ENCODE assay signal across 12 cellular contexts in genomic region chr15:79967331-79968182, GRCh38. TPM values are rescaled to one million over a fixed set of nuclear protein-coding genes. Genes with fewer than 3 reads are reported as not detected.
DNase-seq lines count a peak whose midpoint lies in the region; ATAC-seq and TF ChIP-seq lines count a peak whose summit lies in the region.
"Had no signal": no experiment of that assay in that cellular context is flagged by ENCODE, and none has a peak within 500 bp of the region (broad histone marks: within the 10 kb centered on the region; RNA-seq: fewer than 3 reads in every experiment).

No MANE protein-coding gene starts in this region.

- peak overlapping the region; percentile 31 for H3K4me2 ChIP-seq in OCI-LY1 (ENCODE audit: low read length)
- H3K4me2 ChIP-seq: BLaER1 had no signal

- no peak overlapping the region for H2AFZ ChIP-seq in OCI-LY1 (ENCODE audit: low read length)

- no peaks in the 10 kb centered on the region for H3K79me2 ChIP-seq in OCI-LY1 (ENCODE audit: insufficient read depth, low read length)

- peaks cover 17% of the 10 kb centered on the region for H3K36me3 Mint-ChIP-seq in CD8-positive, alpha-beta T cell
- peaks cover 74% of the 10 kb centered on the region for H3K36me3 Mint-ChIP-seq in activated T-helper 17 cell treated with anti-CD3 and anti-CD28 coated beads, Interleukin-2, amount 50 U/mL, for 72 hours (ENCODE audit: low read depth)
- H3K36me3 Mint-ChIP-seq in natural killer cell = no peaks in the 10 kb centered on the region

- no peaks in the 10 kb centered on the region for H3K27me3 Mint-ChIP-seq in CD8-positive, alpha-beta T cell (ENCODE audit: low read depth)
- no peaks in the 10 kb centered on the region for H3K27me3 Mint-ChIP-seq in activated T-helper 17 cell treated with anti-CD3 and anti-CD28 coated beads, Interleukin-2, amount 50 U/mL, for 72 hours
- H3K27me3 Mint-ChIP-seq in natural killer cell (ENCODE audit: low read depth in 2 of 2) = no peaks in the 10 kb centered on the region

- CTCF ChIA-PET in CD8-positive, alpha-beta T cell (lab: Charles Lee) = interaction anchor here (1.7 to 2.3 kb wide), 5 partner anchors 10 to 73 kb away, joined by 4 to 8 read pairs (median 7); no protein-coding TSS in a partner anchor

- H3K9me3 ChIP-seq in CD8-positive, alpha-beta T cell (ENCODE audit: low read length) = no peaks in the 10 kb centered on the region
- no peaks in the 10 kb centered on the region for H3K9me3 ChIP-seq in OCI-LY1 (ENCODE audit: low read length)
- H3K9me3 ChIP-seq: BLaER1 had no signal

- H3K9me2 ChIP-seq in OCI-LY1 (ENCODE audit: low read depth, low read length) = no peaks in the 10 kb centered on the region

- ATAC-seq in CD8-positive, alpha-beta T cell = no peak
- peak; percentile 59 for ATAC-seq in activated T-helper 17 cell treated with anti-CD3 and anti-CD28 coated beads, Interleukin-2, amount 50 U/mL, for 72 hours (replicated peaks)
- no peak for ATAC-seq in natural killer cell
- no peak for ATAC-seq in HG03097 (IDR thresholded peaks at IDR 0.05; ENCODE audit: low FRiP score, unreplicated experiment)
- no peak for ATAC-seq in GM18867 (IDR thresholded peaks at IDR 0.05; ENCODE audit: unreplicated experiment)

- POLR2A ChIA-PET in CD8-positive, alpha-beta T cell (lab: Charles Lee) = interaction anchor here (0.8 to 4.6 kb wide), 5 partner anchors 10 to 78 kb away, joined by 3 to 31 read pairs (median 6); partner anchors contain the start of gene MTHFS

- H4K20me1 ChIP-seq in OCI-LY1 (ENCODE audit: insufficient read depth, low read length) = no peaks in the 10 kb centered on the region
- H4K20me1 ChIP-seq: BLaER1 had no signal

- no peaks in the 10 kb centered on the region for H3K27me3 ChIP-seq in CD8-positive, alpha-beta T cell (ENCODE audit: insufficient read depth, low read length)
- no peaks in the 10 kb centered on the region for H3K27me3 ChIP-seq in OCI-LY1 (ENCODE audit: insufficient read depth, low read length)
- H3K27me3 ChIP-seq: BLaER1 had no signal

- H3F3A ChIP-seq in OCI-LY1 (ENCODE audit: insufficient read depth, low read length) = 0 out of 2 replicates have a peak, but pooled peaks cover 3% of the 10 kb centered on the region

- H3K9me3 Mint-ChIP-seq in CD8-positive, alpha-beta T cell = no peaks in the 10 kb centered on the region
- H3K9me3 Mint-ChIP-seq in activated T-helper 17 cell treated with anti-CD3 and anti-CD28 coated beads, Interleukin-2, amount 50 U/mL, for 72 hours = peaks cover 8% of the 10 kb centered on the region
- H3K9me3 Mint-ChIP-seq in natural killer cell = no peaks in the 10 kb centered on the region

- intact Hi-C loops in CD8-positive, alpha-beta T cell (cut with DNase I, micrococcal nuclease) = loop anchor here in 1 of 2 experiments (1.0 kb wide), 2 partner anchors 44 to 70 kb away; partner anchors contain the start of gene MTHFS
- intact Hi-C loops in natural killer cell (cut with micrococcal nuclease) = loop anchor here (5.0 kb wide), 1 partner anchor 45 kb away; no protein-coding TSS in a partner anchor

- peak overlapping the region; percentile 39 for H3K27ac ChIP-seq in CD8-positive, alpha-beta T cell (ENCODE audit: low read depth, low read length)
- H3K27ac ChIP-seq in OCI-LY1 (ENCODE audit: low read depth, low read length, poor library complexity, severe bottlenecking) = peak overlapping the region; percentile 88
- H3K27ac ChIP-seq: BLaER1 had no signal

- H3K4me1 ChIP-seq in CD8-positive, alpha-beta T cell (ENCODE audit: insufficient read depth, low read length) = peaks cover 40% of the 10 kb centered on the region
- H3K4me1 ChIP-seq in OCI-LY1 (ENCODE audit: insufficient read depth, low read length, severe bottlenecking) = peaks cover 62% of the 10 kb centered on the region

- peak in 1 of 7 experiments; percentile 31 for DNase-seq in CD8-positive, alpha-beta T cell
- DNase-seq in natural killer cell (no peak), NCI-H1048 (lab: John Stamatoyannopoulos, UW) (no peak), SKM-1 (lab: John Stamatoyannopoulos, UW; ENCODE audit: unreplicated experiment) (no peak)
- DNase-seq: NCI-H1092 had no signal

- peak overlapping the region; percentile 76 for H3K27ac Mint-ChIP-seq in CD8-positive, alpha-beta T cell
- peak overlapping the region; percentile 100 for H3K27ac Mint-ChIP-seq in activated T-helper 17 cell treated with anti-CD3 and anti-CD28 coated beads, Interleukin-2, amount 50 U/mL, for 72 hours
- H3K27ac Mint-ChIP-seq in natural killer cell = peak overlapping the region; percentile 87 to 89

- peak overlapping the region; percentile 15; the same call in 1 of the 2 replicates for H3K9ac ChIP-seq in OCI-LY1 (ENCODE audit: low read length)
- H3K9ac ChIP-seq: BLaER1 had no signal

- H3K4me1 Mint-ChIP-seq in CD8-positive, alpha-beta T cell (ENCODE audit: low read depth) = peaks cover 60% of the 10 kb centered on the region
- H3K4me1 Mint-ChIP-seq in activated T-helper 17 cell treated with anti-CD3 and anti-CD28 coated beads, Interleukin-2, amount 50 U/mL, for 72 hours = peaks cover 26% of the 10 kb centered on the region
- H3K4me1 Mint-ChIP-seq in natural killer cell = peaks cover 32 to 48% of the 10 kb centered on the region in 2 donors

- H3K36me3 ChIP-seq in CD8-positive, alpha-beta T cell (ENCODE audit: insufficient read depth, low read length) = no peaks in the 10 kb centered on the region
- no peaks in the 10 kb centered on the region for H3K36me3 ChIP-seq in OCI-LY1 (ENCODE audit: insufficient read depth, low read length)
- H3K36me3 ChIP-seq: BLaER1 had no signal

- peak overlapping the region; percentile 69 for H3K4me3 Mint-ChIP-seq in CD8-positive, alpha-beta T cell
- peak overlapping the region; percentile 96 for H3K4me3 Mint-ChIP-seq in activated T-helper 17 cell treated with anti-CD3 and anti-CD28 coated beads, Interleukin-2, amount 50 U/mL, for 72 hours
- H3K4me3 Mint-ChIP-seq in natural killer cell = peak overlapping the region; percentile 70

- no peak for TF ChIP-seq CTCF in CD8-positive, alpha-beta T cell (IDR thresholded peaks at IDR 0.05)
- no peak for TF ChIP-seq CTCF in OCI-LY1 (IDR thresholded peaks at IDR 0.05; ENCODE audit: low read length)
- no peak for TF ChIP-seq CTCF in natural killer cell (IDR thresholded peaks at IDR 0.05)

- H3K4me3 ChIP-seq in CD8-positive, alpha-beta T cell (ENCODE audit: low read depth, low read length) = peak overlapping the region; percentile 44
- H3K4me3 ChIP-seq in OCI-LY1 (ENCODE audit: low read depth, low read length, poor library complexity, severe bottlenecking) = peak overlapping the region; percentile 31
- H3K4me3 ChIP-seq: BLaER1 had no signal

RNA-seq across cellular contexts. Expression of gene BCL2A1, which starts 3.4 kb away (rescaled TPM):
- total RNA-seq in CD8-positive, alpha-beta T cell = 10 to 100 TPM; 24.5 to 27.1 TPM
- total RNA-seq in activated T-helper 17 cell treated with anti-CD3 and anti-CD28 coated beads, Interleukin-2, amount 50 U/mL, for 72 hours = 10 to 100 TPM; 32.7 to 77.0 TPM
- total RNA-seq in natural killer cell = 10 to 100 TPM; 16.5 to 61.3 (median 42.2) TPM
- total RNA-seq: lung microvascular endothelial cell, renal cortical epithelial cell had no signal
